Comparison of ENCODE assay signal across 1 cellular context in genomic region chr5:132963175-132964104, GRCh38.
TF ChIP-seq lines count a peak whose summit lies in the region.

TSS of gene AFF4 (minus strand) at chr5:132963634. CDS start at chr5:132937189, 26,445 bp downstream.

TF ChIP-seq in K562, 482 proteins besides CTCF, POLR2A, EP300 and RAD21 (continued from another document and continues in another):
- no peak for TF ChIP-seq CHD7 (IDR thresholded peaks at IDR 0.05; ENCODE audit: low read depth, low read length)
- TF ChIP-seq HMG20B (CRISPR knock-in tag; IDR thresholded peaks at IDR 0.05) = no peak
- peak; percentile 75 for TF ChIP-seq RB1 (IDR thresholded peaks at IDR 0.05; ENCODE audit: low read depth)
- TF ChIP-seq RBM25 (IDR thresholded peaks at IDR 0.05; ENCODE audit: low read depth, low read length, severe bottlenecking) = no peak
- TF ChIP-seq CREB1 (IDR thresholded peaks at IDR 0.05) = peak; percentile 80
- TF ChIP-seq CREB1 (CRISPR knock-in tag; IDR thresholded peaks at IDR 0.05) = peak; percentile 89
- peak; percentile 90 for TF ChIP-seq SP1 (CRISPR knock-in tag; IDR thresholded peaks at IDR 0.05)
- peak; percentile 58; the same call in 1 of the 2 replicates for TF ChIP-seq POLR2AphosphoS2 (IDR thresholded peaks at IDR 0.05; ENCODE audit: low read length)
- TF ChIP-seq ZNF785 (CRISPR knock-in tag; IDR thresholded peaks at IDR 0.05) = no peak
- no peak for TF ChIP-seq ZBTB5 (IDR thresholded peaks at IDR 0.05)
- no peak for TF ChIP-seq GATA2 (CRISPR knock-in tag; IDR thresholded peaks at IDR 0.05)
- TF ChIP-seq L3MBTL2 (IDR thresholded peaks at IDR 0.05) = peak; percentile 95
- no peak for TF ChIP-seq ZC3H8 (IDR thresholded peaks at IDR 0.05)
- no peak for TF ChIP-seq MEF2A (IDR thresholded peaks at IDR 0.05; ENCODE audit: control insufficient read depth, low read depth, low read length)
- TF ChIP-seq NR0B1 (IDR thresholded peaks at IDR 0.05; ENCODE audit: partially characterized antibody) = no peak
- TF ChIP-seq ZNF561 (CRISPR knock-in tag; conservative IDR thresholded peaks at IDR 0.05) = 0 out of 2 replicates have a peak, but pooled peaks have one; percentile 28
- no peak for TF ChIP-seq ZKSCAN3 (CRISPR knock-in tag; IDR thresholded peaks at IDR 0.05)
- TF ChIP-seq GATAD2B (IDR thresholded peaks at IDR 0.05; ENCODE audit: borderline replicate concordance) = no peak; the same call in 1 of the 2 replicates
- peak; percentile 77 for TF ChIP-seq ETS1 (conservative IDR thresholded peaks at IDR 0.05; ENCODE audit: control insufficient read depth, low read depth, low read length)
- peak; percentile 93 for TF ChIP-seq ATF6 (CRISPR knock-in tag; IDR thresholded peaks at IDR 0.05)
- TF ChIP-seq KAT8 (IDR thresholded peaks at IDR 0.05; ENCODE audit: low read depth) = no peak
- peak; percentile 57; the same call in 1 of the 2 replicates for TF ChIP-seq HDAC8 (tag; IDR thresholded peaks at IDR 0.05)
- TF ChIP-seq ZBTB33 (CRISPR knock-in tag; IDR thresholded peaks at IDR 0.05) = peak; percentile 1; the same call in 1 of the 2 replicates
- no peak for TF ChIP-seq E2F4 (CRISPR knock-in tag; IDR thresholded peaks at IDR 0.05; ENCODE audit: low read depth)
- TF ChIP-seq POLR2B (IDR thresholded peaks at IDR 0.05; ENCODE audit: low read depth, partially characterized antibody) = peak; percentile 68
- no peak for TF ChIP-seq ZNF707 (CRISPR knock-in tag; conservative IDR thresholded peaks at IDR 0.05)
- peak; percentile 60; the same call in 1 of the 2 replicates for TF ChIP-seq E2F1 (CRISPR knock-in tag; IDR thresholded peaks at IDR 0.05)
- TF ChIP-seq RBBP5 (IDR thresholded peaks at IDR 0.05; ENCODE audit: borderline replicate concordance, insufficient read depth, low read length, poor library complexity, severe bottlenecking) = peak; percentile 60
- no peak for TF ChIP-seq MTF1 (CRISPR knock-in tag; IDR thresholded peaks at IDR 0.05; ENCODE audit: borderline replicate concordance)
- no peak for TF ChIP-seq ZNF398 (CRISPR knock-in tag; IDR thresholded peaks at IDR 0.05)
- TF ChIP-seq SETDB1 (IDR thresholded peaks at IDR 0.05; ENCODE audit: low read length) = no peak
- TF ChIP-seq SPI1 (IDR thresholded peaks at IDR 0.05; ENCODE audit: borderline replicate concordance, low read depth, low read length) = no peak
